1 cellular context compared by ENCODE assay signal in the genomic region with DNA sequence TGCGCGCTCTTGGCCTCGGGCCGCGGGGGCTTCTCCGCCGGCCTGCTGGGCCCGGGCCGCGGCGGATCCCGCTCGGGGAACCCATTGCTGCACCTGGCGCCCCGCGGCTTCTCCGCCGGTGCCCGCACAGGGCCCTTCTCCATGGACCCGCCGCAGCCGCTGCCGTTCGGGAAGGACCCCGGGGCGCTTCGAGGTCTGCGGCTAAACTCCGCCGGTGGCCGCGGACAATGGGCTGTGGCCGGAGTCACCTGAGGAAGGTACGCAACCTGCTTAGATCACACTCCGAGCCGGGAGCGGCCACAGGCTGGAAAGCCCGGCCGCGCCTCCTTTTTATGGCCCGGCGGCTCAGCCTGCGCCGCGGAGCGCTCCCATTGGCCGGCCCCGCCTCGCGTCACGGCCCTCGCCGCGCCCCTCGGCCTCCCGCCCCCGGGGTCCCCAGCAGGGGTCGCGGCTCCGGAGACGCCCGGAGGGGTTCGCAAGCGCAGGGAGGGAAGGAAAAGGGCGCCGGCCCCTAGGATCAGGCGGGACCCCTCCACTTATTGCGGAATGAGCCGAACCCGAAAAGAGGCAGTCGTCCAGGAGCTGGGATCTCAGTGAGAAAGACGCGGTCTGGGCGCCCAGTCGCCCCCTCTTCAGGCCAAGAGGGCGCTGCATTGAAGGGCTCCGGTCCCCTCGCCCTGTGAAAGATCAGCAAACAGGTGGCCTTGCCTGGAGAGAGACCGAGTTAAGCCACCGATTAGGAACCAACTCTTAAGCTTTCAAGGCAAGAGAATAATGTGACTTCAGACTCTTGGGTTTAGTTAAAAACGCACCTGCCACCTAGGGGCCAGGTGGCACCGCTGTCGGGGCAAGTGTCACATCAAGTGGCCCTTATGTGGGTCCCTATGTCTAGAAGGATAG.
TF ChIP-seq lines count a peak whose summit lies in the region.

A gene with protein sequence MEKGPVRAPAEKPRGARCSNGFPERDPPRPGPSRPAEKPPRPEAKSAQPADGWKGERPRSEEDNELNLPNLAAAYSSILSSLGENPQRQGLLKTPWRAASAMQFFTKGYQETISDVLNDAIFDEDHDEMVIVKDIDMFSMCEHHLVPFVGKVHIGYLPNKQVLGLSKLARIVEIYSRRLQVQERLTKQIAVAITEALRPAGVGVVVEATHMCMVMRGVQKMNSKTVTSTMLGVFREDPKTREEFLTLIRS (minus strand): TSS at position 306 of the 900 bp plus-strand sequence. CDS start 163 bp downstream, at position 143.

TF ChIP-seq in K562, 482 proteins besides CTCF, POLR2A, EP300 and RAD21 (continued from another document and continues in another):
- TF ChIP-seq ZBTB33 (CRISPR knock-in tag; IDR thresholded peaks at IDR 0.05) (no peak), SUPT5H (IDR thresholded peaks at IDR 0.05) (peak; percentile 68), SREBF1 (IDR thresholded peaks at IDR 0.05; ENCODE audit: borderline replicate concordance, low read depth, low read length) (no peak), CTBP1 (IDR thresholded peaks at IDR 0.05; ENCODE audit: borderline replicate concordance) (no peak; the same call in none of the 2 replicates), CHD7 (IDR thresholded peaks at IDR 0.05; ENCODE audit: low read depth, low read length) (no peak), ATF2 (CRISPR knock-in tag; IDR thresholded peaks at IDR 0.05) (no peak), MTA1 (IDR thresholded peaks at IDR 0.05; ENCODE audit: borderline replicate concordance) (no peak), ZFX (CRISPR knock-in tag; IDR thresholded peaks at IDR 0.05) (peak; percentile 62), PCBP1 (IDR thresholded peaks at IDR 0.05; ENCODE audit: low read depth, low read length, poor library complexity, severe bottlenecking) (peak; percentile 5), GTF2B (IDR thresholded peaks at IDR 0.05; ENCODE audit: extremely low read depth, insufficient read length) (no peak), MEIS2 (IDR thresholded peaks at IDR 0.05; ENCODE audit: partially characterized antibody) (no peak), ETS1 (conservative IDR thresholded peaks at IDR 0.05; ENCODE audit: control insufficient read depth, low read depth, low read length) (no peak), BMI1 (IDR thresholded peaks at IDR 0.05; ENCODE audit: low read length) (no peak), ZNF197 (CRISPR knock-in tag; IDR thresholded peaks at IDR 0.05; ENCODE audit: low read depth) (no peak), NKRF (IDR thresholded peaks at IDR 0.05; ENCODE audit: borderline replicate concordance) (no peak), ZNF57 (CRISPR knock-in tag; IDR thresholded peaks at IDR 0.05) (no peak), KDM2B (CRISPR knock-in tag; IDR thresholded peaks at IDR 0.05) (peak; percentile 90; the same call in 1 of the 2 replicates), SNAPC5 (CRISPR knock-in tag; IDR thresholded peaks at IDR 0.05) (no peak), ZNF324 (CRISPR knock-in tag; IDR thresholded peaks at IDR 0.05) (no peak), ELF1 (tag; IDR thresholded peaks at IDR 0.05) (no peak), PCBP2 (IDR thresholded peaks at IDR 0.05; ENCODE audit: low read depth, low read length, poor library complexity, severe bottlenecking) (no peak), HNRNPK (IDR thresholded peaks at IDR 0.05; ENCODE audit: low read depth, low read length, poor library complexity, severe bottlenecking) (no peak), MAZ (CRISPR knock-in tag; conservative IDR thresholded peaks at IDR 0.05 in 1 of 2, IDR thresholded peaks at IDR 0.05 in 1 of 2) (peak; percentile 59 to 61; a peak in 3 of 4 replicates), ZNF217 (CRISPR knock-in tag; IDR thresholded peaks at IDR 0.05) (no peak), FOXK1 (CRISPR knock-in tag; IDR thresholded peaks at IDR 0.05; ENCODE audit: borderline replicate concordance) (no peak), TBP (optimal IDR thresholded peaks at IDR 0.05; ENCODE audit: low read depth, low read length) (peak; percentile 91), KHSRP (IDR thresholded peaks at IDR 0.05) (no peak), ZNF232 (CRISPR knock-in tag; IDR thresholded peaks at IDR 0.05) (no peak), ZBTB7A (IDR thresholded peaks at IDR 0.05; ENCODE audit: borderline replicate concordance, control insufficient read depth, low read depth, low read length) (peak; percentile 96), DACH1 (IDR thresholded peaks at IDR 0.05; ENCODE audit: partially characterized antibody) (no peak), SIRT6 (IDR thresholded peaks at IDR 0.05; ENCODE audit: low read depth, low read length) (no peak), ARID2 (IDR thresholded peaks at IDR 0.05) (no peak), CCNT2 (IDR thresholded peaks at IDR 0.05; ENCODE audit: borderline replicate concordance, extremely low read depth, insufficient read length, low read depth, low read length) (peak; percentile 27), BACH1 (tag; IDR thresholded peaks at IDR 0.05) (no peak), BRF1 (IDR thresholded peaks at IDR 0.05; ENCODE audit: borderline replicate concordance, extremely low read depth, insufficient read length) (no peak), RCOR1 (IDR thresholded peaks at IDR 0.05; ENCODE audit: borderline replicate concordance in 1 of 2, low read depth in 2 of 2, low read length in 2 of 2) (no peak)
